In the genomic region with DNA sequence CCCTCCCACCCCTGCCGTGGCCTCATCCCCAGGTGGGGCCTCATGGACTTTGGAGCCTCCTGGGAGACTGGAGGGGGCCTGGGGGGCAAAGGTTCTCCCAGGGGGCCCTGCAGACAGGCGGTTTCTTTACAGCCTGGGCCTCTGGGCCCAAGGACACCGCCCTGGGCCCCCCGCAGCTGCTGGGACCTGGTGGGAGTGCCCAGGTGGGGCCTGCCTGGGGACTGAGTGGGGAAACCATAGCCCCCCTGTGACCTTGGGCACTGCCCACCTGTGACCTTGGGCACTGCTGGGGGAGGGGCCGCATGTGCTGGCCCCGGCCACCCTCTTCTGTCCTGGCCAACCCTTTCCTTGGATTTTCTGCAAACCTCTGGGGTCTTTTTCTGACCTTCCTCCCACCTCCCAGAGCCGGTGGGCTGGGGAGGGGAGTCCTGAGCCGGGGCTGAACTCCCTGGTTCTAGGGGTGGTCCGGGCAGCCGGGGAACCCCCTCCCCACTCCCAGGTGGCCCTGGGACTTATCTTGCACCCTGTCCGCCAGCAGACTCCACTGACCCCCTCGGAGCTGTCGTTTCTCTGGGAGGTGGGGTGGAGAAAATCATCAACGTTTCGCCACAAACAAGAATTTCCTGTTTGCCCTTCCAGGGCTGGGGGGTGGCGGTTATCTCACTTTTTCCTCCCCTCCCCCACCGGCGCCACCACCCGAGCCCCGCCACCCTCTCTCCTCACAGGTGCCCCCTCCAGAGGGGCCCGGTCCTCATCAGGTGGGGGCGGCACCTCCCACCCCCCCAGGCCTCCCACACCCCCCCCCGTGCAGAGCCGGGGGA, we compare ENCODE assay signal across 11 cellular contexts. TPM values are rescaled to one million over a fixed set of nuclear protein-coding genes. Genes with fewer than 3 reads are reported as not detected.
DNase-seq lines count a peak whose midpoint lies in the region; ATAC-seq, FAIRE-seq and TF ChIP-seq lines count a peak whose summit lies in the region.
"Had no signal": no experiment of that assay in that cellular context is flagged by ENCODE, and none has a peak within 500 bp of the region (broad histone marks: within the 10 kb centered on the region; RNA-seq: fewer than 3 reads in every experiment).

No MANE protein-coding gene starts in this region.

- no peak overlapping the region for H3K27ac Mint-ChIP-seq in activated naive CD8-positive, alpha-beta T cell treated with anti-CD3 and anti-CD28 coated beads, Interleukin-2, amount 10 ng/mL, durations not matched to agents 7 days and 5 days
- no peak overlapping the region for H3K27ac Mint-ChIP-seq in activated naive CD8-positive, alpha-beta T cell treated with anti-CD3 and anti-CD28 coated beads, Interleukin-2, amount 50 U/mL, for 24 hours
- H3K27ac Mint-ChIP-seq in T-helper 17 cell, result no peak overlapping the region
- H3K27ac Mint-ChIP-seq: stimulated activated naive CD8-positive, alpha-beta T cell treated with anti-CD3 and anti-CD28 coated beads, Interleukin-15, Interleukin-2, amounts not matched to agents 100 ng/mL and 50 ng/mL, for 24 hours had no signal

- H3K27me3 Mint-ChIP-seq in activated naive CD8-positive, alpha-beta T cell treated with anti-CD3 and anti-CD28 coated beads, Interleukin-2, amount 10 ng/mL, durations not matched to agents 7 days and 5 days, result no peaks in the 10 kb centered on the region
- no peaks in the 10 kb centered on the region for H3K27me3 Mint-ChIP-seq in activated naive CD8-positive, alpha-beta T cell treated with anti-CD3 and anti-CD28 coated beads, Interleukin-2, amount 50 U/mL, for 24 hours
- no peaks in the 10 kb centered on the region for H3K27me3 Mint-ChIP-seq in T-helper 17 cell
- H3K27me3 Mint-ChIP-seq: stimulated activated naive CD8-positive, alpha-beta T cell treated with anti-CD3 and anti-CD28 coated beads, Interleukin-15, Interleukin-2, amounts not matched to agents 100 ng/mL and 50 ng/mL, for 24 hours had no signal

- H3K27me3 ChIP-seq in upper lobe of right lung, result no peaks in the 10 kb centered on the region

- intact Hi-C loops in kidney (cut with DNase I) (no loop called here), upper lobe of right lung (cut with DNase I) (no loop called here)

- H3K9me3 Mint-ChIP-seq in activated naive CD8-positive, alpha-beta T cell treated with anti-CD3 and anti-CD28 coated beads, Interleukin-2, amount 10 ng/mL, durations not matched to agents 7 days and 5 days, result no peaks in the 10 kb centered on the region
- no peaks in the 10 kb centered on the region for H3K9me3 Mint-ChIP-seq in activated naive CD8-positive, alpha-beta T cell treated with anti-CD3 and anti-CD28 coated beads, Interleukin-2, amount 50 U/mL, for 24 hours
- H3K9me3 Mint-ChIP-seq: stimulated activated naive CD8-positive, alpha-beta T cell treated with anti-CD3 and anti-CD28 coated beads, Interleukin-15, Interleukin-2, amounts not matched to agents 100 ng/mL and 50 ng/mL, for 24 hours had no signal

- no peak for TF ChIP-seq CTCF in kidney (IDR thresholded peaks at IDR 0.05; ENCODE audit: borderline replicate concordance, extremely low read depth, insufficient read depth)
- TF ChIP-seq CTCF in upper lobe of right lung (IDR thresholded peaks at IDR 0.05), result no peak

- H3K36me3 ChIP-seq in kidney (ENCODE audit: control insufficient read depth in 1 of 2, insufficient read depth in 2 of 2, low read length in 2 of 2), result no peaks in the 10 kb centered on the region
- H3K36me3 ChIP-seq in upper lobe of right lung, result no peaks in the 10 kb centered on the region

- no peak for ATAC-seq in activated naive CD8-positive, alpha-beta T cell treated with anti-CD3 and anti-CD28 coated beads, Interleukin-2, amount 10 ng/mL, durations not matched to agents 7 days and 5 days (ENCODE audit: low read depth)
- no peak for ATAC-seq in activated naive CD8-positive, alpha-beta T cell treated with anti-CD3 and anti-CD28 coated beads, Interleukin-2, amount 50 U/mL, for 24 hours
- ATAC-seq in T-helper 17 cell, result no peak
- ATAC-seq in upper lobe of right lung, result peak; percentile 29
- no peak for ATAC-seq in GM21526 (IDR thresholded peaks at IDR 0.05; ENCODE audit: low FRiP score, unreplicated experiment)

- peak overlapping the region in 1 of 2 donors; percentile 69 for H3K9ac ChIP-seq in kidney (ENCODE audit: low read length in 2 of 2)

- peaks cover 12 to 42% of the 10 kb centered on the region in 2 donors for H3K4me1 ChIP-seq in kidney (ENCODE audit: control insufficient read depth in 1 of 2, insufficient read depth in 1 of 2, low read depth in 1 of 2, low read length in 2 of 2)
- peaks cover 11% of the 10 kb centered on the region for H3K4me1 ChIP-seq in upper lobe of right lung

- H3K9me3 ChIP-seq in T-helper 17 cell (ENCODE audit: control insufficient read depth, low read length, poor library complexity, severe bottlenecking), result no peaks in the 10 kb centered on the region
- H3K9me3 ChIP-seq in kidney (ENCODE audit: control insufficient read depth in 1 of 2, low read length in 2 of 2), result no peaks in the 10 kb centered on the region
- H3K9me3 ChIP-seq in upper lobe of right lung, result no peaks in the 10 kb centered on the region

- H3K4me3 ChIP-seq in kidney (ENCODE audit: low read length in 2 of 2), result peak overlapping the region in 1 of 2 donors; percentile 47
- peak overlapping the region; percentile 12 for H3K4me3 ChIP-seq in upper lobe of right lung

- no peak for FAIRE-seq in kidney (lab: Jason Lieb, UNC)

- H3K4me1 Mint-ChIP-seq in activated naive CD8-positive, alpha-beta T cell treated with anti-CD3 and anti-CD28 coated beads, Interleukin-2, amount 10 ng/mL, durations not matched to agents 7 days and 5 days, result peaks cover 2% of the 10 kb centered on the region
- H3K4me1 Mint-ChIP-seq in activated naive CD8-positive, alpha-beta T cell treated with anti-CD3 and anti-CD28 coated beads, Interleukin-2, amount 50 U/mL, for 24 hours, result peaks cover 14% of the 10 kb centered on the region
- no peaks in the 10 kb centered on the region for H3K4me1 Mint-ChIP-seq in T-helper 17 cell

- CTCF ChIA-PET in HEK293T (lab: Yijun Ruan, JAX), result no interaction called here

- POLR2A ChIA-PET in activated naive CD8-positive, alpha-beta T cell treated with anti-CD3 and anti-CD28 coated beads, Interleukin-2, amount 10 ng/mL, durations not matched to agents 7 days and 5 days (lab: Charles Lee), result no interaction called here
- POLR2A ChIA-PET in HEK293T (lab: Yijun Ruan, JAX), result no interaction called here

- H3K27ac ChIP-seq in kidney (ENCODE audit: low read depth in 2 of 2, low read length in 2 of 2), result peak overlapping the region; percentile 74 to 75
- no peak overlapping the region for H3K27ac ChIP-seq in upper lobe of right lung

- peak overlapping the region; percentile 32 for H3K4me3 Mint-ChIP-seq in activated naive CD8-positive, alpha-beta T cell treated with anti-CD3 and anti-CD28 coated beads, Interleukin-2, amount 10 ng/mL, durations not matched to agents 7 days and 5 days
- no peak overlapping the region for H3K4me3 Mint-ChIP-seq in activated naive CD8-positive, alpha-beta T cell treated with anti-CD3 and anti-CD28 coated beads, Interleukin-2, amount 50 U/mL, for 24 hours
- peak overlapping the region; percentile 75 for H3K4me3 Mint-ChIP-seq in T-helper 17 cell
- H3K4me3 Mint-ChIP-seq: stimulated activated naive CD8-positive, alpha-beta T cell treated with anti-CD3 and anti-CD28 coated beads, Interleukin-15, Interleukin-2, amounts not matched to agents 100 ng/mL and 50 ng/mL, for 24 hours had no signal

- no peak for DNase-seq in activated naive CD8-positive, alpha-beta T cell treated with anti-CD3 and anti-CD28 coated beads, Interleukin-2, amount 10 ng/mL, durations not matched to agents 7 days and 5 days
- no peak for DNase-seq in activated naive CD8-positive, alpha-beta T cell treated with anti-CD3 and anti-CD28 coated beads, Interleukin-2, amount 50 U/mL, for 24 hours
- no peak for DNase-seq in T-helper 17 cell
- peak; percentile 73 for DNase-seq in kidney
- no peak for DNase-seq in upper lobe of right lung
- DNase-seq in HEK293T (ENCODE audit: extremely low spot score), result no peak
- DNase-seq in ecto neural progenitor cell (ENCODE audit: low spot score), result no peak
- DNase-seq: C1 segment of cervical spinal cord had no signal

- no peaks in the 10 kb centered on the region for H3K36me3 Mint-ChIP-seq in activated naive CD8-positive, alpha-beta T cell treated with anti-CD3 and anti-CD28 coated beads, Interleukin-2, amount 10 ng/mL, durations not matched to agents 7 days and 5 days
- no peaks in the 10 kb centered on the region for H3K36me3 Mint-ChIP-seq in activated naive CD8-positive, alpha-beta T cell treated with anti-CD3 and anti-CD28 coated beads, Interleukin-2, amount 50 U/mL, for 24 hours (ENCODE audit: low read depth)
- no peaks in the 10 kb centered on the region for H3K36me3 Mint-ChIP-seq in T-helper 17 cell (ENCODE audit: low read depth)

TF ChIP-seq in HEK293T, 16 proteins besides CTCF, POLR2A, EP300 and RAD21 (continues in another document):
- TF ChIP-seq NFRKB (IDR thresholded peaks at IDR 0.05) (no peak), SUZ12 (IDR thresholded peaks at IDR 0.05) (no peak), FOXM1 (IDR thresholded peaks at IDR 0.05; ENCODE audit: borderline replicate concordance) (no peak)

RNA-seq across cellular contexts. Expression of a gene that starts 27.1 kb away (rescaled TPM):
- total RNA-seq in activated naive CD8-positive, alpha-beta T cell treated with anti-CD3 and anti-CD28 coated beads, Interleukin-2, amount 10 ng/mL, durations not matched to agents 7 days and 5 days, result 10 to 100 TPM; 28.7 to 33.2 TPM
- total RNA-seq in T-helper 17 cell, result 10 to 100 TPM in 1 of 2 donors, 1 to 10 TPM in 1; 8.1 to 11.8 TPM
- total RNA-seq in kidney, result 16.9 TPM
- 5.6 TPM for polyA plus RNA-seq in kidney (ENCODE audit: insufficient read depth, low read depth, low replicate concordance)
- total RNA-seq in upper lobe of right lung, result 16.1 TPM

RNA-seq across cellular contexts. Expression of a gene that starts 31.3 kb away (rescaled TPM):
- total RNA-seq in activated naive CD8-positive, alpha-beta T cell treated with anti-CD3 and anti-CD28 coated beads, Interleukin-2, amount 10 ng/mL, durations not matched to agents 7 days and 5 days, result 10 to 100 TPM; 45.1 to 54.3 TPM
- 10 to 100 TPM; 18.2 to 42.8 TPM for total RNA-seq in T-helper 17 cell
- 40.3 TPM for total RNA-seq in kidney
- 77.2 TPM for polyA plus RNA-seq in kidney (ENCODE audit: insufficient read depth, low read depth, low replicate concordance)
- 21.9 TPM for total RNA-seq in upper lobe of right lung

RNA-seq across cellular contexts. Expression of a gene that starts 35.8 kb away (rescaled TPM):
- total RNA-seq in activated naive CD8-positive, alpha-beta T cell treated with anti-CD3 and anti-CD28 coated beads, Interleukin-2, amount 10 ng/mL, durations not matched to agents 7 days and 5 days, result 1 to 10 TPM; 2.9 to 3.1 TPM
- under 1 TPM; 0.94 to 0.99 TPM for total RNA-seq in T-helper 17 cell
- 0.69 TPM for total RNA-seq in kidney
- not detected for polyA plus RNA-seq in kidney (ENCODE audit: insufficient read depth, low read depth, low replicate concordance)
- total RNA-seq in upper lobe of right lung, result not detected
- total RNA-seq: pulmonary artery endothelial cell had no signal

RNA-seq across cellular contexts. Expression of a gene that starts 39.9 kb away (rescaled TPM):
- 100 to 1,000 TPM; 108 to 113 TPM for total RNA-seq in activated naive CD8-positive, alpha-beta T cell treated with anti-CD3 and anti-CD28 coated beads, Interleukin-2, amount 10 ng/mL, durations not matched to agents 7 days and 5 days
- 100 to 1,000 TPM; 233 to 243 TPM for total RNA-seq in T-helper 17 cell
- 71.4 TPM for total RNA-seq in kidney
- polyA plus RNA-seq in kidney (ENCODE audit: insufficient read depth, low read depth, low replicate concordance), result 47.4 TPM
- 50.7 TPM for total RNA-seq in upper lobe of right lung

RNA-seq across cellular contexts. Expression of a gene that starts 47.3 kb away (rescaled TPM):
- total RNA-seq in activated naive CD8-positive, alpha-beta T cell treated with anti-CD3 and anti-CD28 coated beads, Interleukin-2, amount 10 ng/mL, durations not matched to agents 7 days and 5 days, result not detected
- total RNA-seq in T-helper 17 cell, result 1 to 10 TPM in 1 of 2 donors, not detected in 1; 1.8 TPM
- total RNA-seq in kidney, result 0.44 TPM
- polyA plus RNA-seq in kidney (ENCODE audit: insufficient read depth, low read depth, low replicate concordance), result 0.15 TPM
- total RNA-seq in upper lobe of right lung, result not detected
